9 cellular contexts compared by ENCODE assay signal in genomic region chr11:126267650-126268049, GRCh38. TPM values are rescaled to one million over a fixed set of nuclear protein-coding genes. Genes with fewer than 3 reads are reported as not detected.
DNase-seq lines count a peak whose midpoint lies in the region; ATAC-seq and TF ChIP-seq lines count a peak whose summit lies in the region.
"Had no signal": no experiment of that assay in that cellular context is flagged by ENCODE, and none has a peak within 500 bp of the region (broad histone marks: within the 10 kb centered on the region; RNA-seq: fewer than 3 reads in every experiment).

No MANE protein-coding gene starts in this region.

- intact Hi-C loops in upper lobe of right lung (cut with DNase I), result no loop called here

- H3K9me3 ChIP-seq in lung (ENCODE audit: control insufficient read depth in 2 of 2, insufficient read depth in 1 of 2, low read length in 1 of 2) (no peaks in the 10 kb centered on the region), upper lobe of right lung (no peaks in the 10 kb centered on the region)

- H3K27ac ChIP-seq in lung (ENCODE audit: low read depth in 1 of 2, low read length in 1 of 2) (peak overlapping the region in 1 of 2 donors; percentile 92), upper lobe of right lung (peak overlapping the region; percentile 96)

- H3K4me3 ChIP-seq in lung (peak overlapping the region; percentile 66), upper lobe of right lung (peak overlapping the region; percentile 93)

- peak overlapping the region; percentile 98 for H3K4me3 Mint-ChIP-seq in activated naive CD4-positive, alpha-beta T cell treated with anti-CD3 and anti-CD28 coated beads, Interleukin-2, amount 50 U/mL, for 24 hours
- peak overlapping the region; percentile 94 to 99 (median 97) for H3K4me3 Mint-ChIP-seq in brain

- peak overlapping the region; percentile 97 for H3K27ac Mint-ChIP-seq in activated naive CD4-positive, alpha-beta T cell treated with anti-CD3 and anti-CD28 coated beads, Interleukin-2, amount 50 U/mL, for 24 hours
- peak overlapping the region; percentile 96 to 99 (median 98) for H3K27ac Mint-ChIP-seq in brain

- WGBS in lung, 2 donors, result 65 to 81% methylated on average over 6 of the region's 6 CpGs

- ATAC-seq in lung (ENCODE audit: insufficient read depth, low FRiP score) (no peak), upper lobe of right lung (no peak), HG02623 (IDR thresholded peaks at IDR 0.05; ENCODE audit: unreplicated experiment) (no peak)

- no peaks in the 10 kb centered on the region for H3K27me3 Mint-ChIP-seq in activated naive CD4-positive, alpha-beta T cell treated with anti-CD3 and anti-CD28 coated beads, Interleukin-2, amount 50 U/mL, for 24 hours
- peaks cover 9% of the 10 kb centered on the region for H3K27me3 Mint-ChIP-seq in brain

- in situ Hi-C loops in ACHN (cut with HindIII; ENCODE audit: low pct_ligation_motif_present, low pct_unique_long_range_greater_than_20kb, low sequenced_read_pairs), result no loop called here

- H3K27me3 ChIP-seq in lung (ENCODE audit: control insufficient read depth, insufficient read depth), result no peaks in the 10 kb centered on the region
- no peaks in the 10 kb centered on the region for H3K27me3 ChIP-seq in upper lobe of right lung

- H3K36me3 ChIP-seq in lung (ENCODE audit: control insufficient read depth in 2 of 2, insufficient read depth in 2 of 2, low read length in 2 of 2) (peaks cover 36 to 41% of the 10 kb centered on the region in 2 donors), upper lobe of right lung (peaks cover 49% of the 10 kb centered on the region)

- H3K9me3 Mint-ChIP-seq in activated naive CD4-positive, alpha-beta T cell treated with anti-CD3 and anti-CD28 coated beads, Interleukin-2, amount 50 U/mL, for 24 hours, result no peaks in the 10 kb centered on the region
- no peaks in the 10 kb centered on the region for H3K9me3 Mint-ChIP-seq in brain

- H3K4me1 ChIP-seq in lung (ENCODE audit: control insufficient read depth in 2 of 2, insufficient read depth in 2 of 2, low read length in 2 of 2) (peaks cover 6% of the 10 kb centered on the region in 2 donors), upper lobe of right lung (peaks cover 17% of the 10 kb centered on the region)

- H3K4me1 Mint-ChIP-seq in activated naive CD4-positive, alpha-beta T cell treated with anti-CD3 and anti-CD28 coated beads, Interleukin-2, amount 50 U/mL, for 24 hours, result peaks cover 48% of the 10 kb centered on the region
- H3K4me1 Mint-ChIP-seq in brain, result peaks cover 42% of the 10 kb centered on the region

- H3K36me3 Mint-ChIP-seq in activated naive CD4-positive, alpha-beta T cell treated with anti-CD3 and anti-CD28 coated beads, Interleukin-2, amount 50 U/mL, for 24 hours, result peaks cover 23% of the 10 kb centered on the region
- peaks cover 59% of the 10 kb centered on the region for H3K36me3 Mint-ChIP-seq in brain

- DNase-seq in activated naive CD4-positive, alpha-beta T cell treated with Interleukin-2 at 50 U/mL for 16 hours, result no peak
- DNase-seq in lung (ENCODE audit: low spot score) (no peak), upper lobe of right lung (no peak), CD1c-positive myeloid dendritic cell (ENCODE audit: extremely low spot score) (no peak), ACHN (no peak)
- DNase-seq: NCI-H1092 treated with DMSO at 0.1 percent for 48 hours had no signal

- TF ChIP-seq CTCF in brain (conservative IDR thresholded peaks at IDR 0.05), result no peak
- TF ChIP-seq CTCF in lung (IDR thresholded peaks at IDR 0.05; ENCODE audit: control extremely low read depth, extremely low read depth), result no peak
- no peak for TF ChIP-seq CTCF in upper lobe of right lung (IDR thresholded peaks at IDR 0.05)

RNA-seq across cellular contexts. Expression of gene SRPRA, which starts 1.0 kb away (rescaled TPM):
- polyA plus RNA-seq in brain (ENCODE audit: insufficient read depth, low read depth, low replicate concordance) (111 TPM), lung (100 to 1,000 TPM in 1 of 2 donors, 10 to 100 TPM in 1; 57.5 to 107 TPM)
- total RNA-seq in lung (100 to 1,000 TPM in 1 of 2 donors, 10 to 100 TPM in 1; 51.7 to 145 TPM), upper lobe of right lung (120 TPM)

RNA-seq across cellular contexts. Expression of gene FOXRED1, which starts 1.3 kb away (rescaled TPM):
- polyA plus RNA-seq in brain (ENCODE audit: insufficient read depth, low read depth, low replicate concordance), result 53.2 TPM
- 10 to 100 TPM; 18.0 to 28.4 TPM for total RNA-seq in lung
- 10 to 100 TPM; 19.3 to 22.2 TPM for polyA plus RNA-seq in lung
- total RNA-seq in upper lobe of right lung, result 14.8 TPM

RNA-seq across cellular contexts. Expression of gene TIRAP, which starts 15.2 kb away (rescaled TPM):
- 9.3 TPM for polyA plus RNA-seq in brain (ENCODE audit: insufficient read depth, low read depth, low replicate concordance)
- total RNA-seq in lung, result 10 to 100 TPM; 10.9 to 12.5 TPM
- 1 to 10 TPM; 5.5 to 8.6 TPM for polyA plus RNA-seq in lung
- 13.7 TPM for total RNA-seq in upper lobe of right lung

RNA-seq across cellular contexts. Expression of gene DCPS, which starts 36.2 kb away (rescaled TPM):
- polyA plus RNA-seq in brain (ENCODE audit: insufficient read depth, low read depth, low replicate concordance) (30.1 TPM), lung (10 to 100 TPM; 20.4 to 26.3 TPM)
- total RNA-seq in lung (10 to 100 TPM; 10.7 to 20.4 TPM), upper lobe of right lung (15.5 TPM)

RNA-seq across cellular contexts. Expression of gene FAM118B, which starts 56.1 kb away (rescaled TPM):
- polyA plus RNA-seq in brain (ENCODE audit: insufficient read depth, low read depth, low replicate concordance) (31.6 TPM), lung (10 to 100 TPM; 10.8 to 18.4 TPM)
- total RNA-seq in lung (10 to 100 TPM; 23.0 to 24.3 TPM), upper lobe of right lung (37.5 TPM)
